In genomic region chr16:21301168-21301894, GRCh38 we compare ENCODE assay signal across 8 cellular contexts. TPM values are rescaled to one million over a fixed set of nuclear protein-coding genes. Genes with fewer than 3 reads are reported as not detected.
DNase-seq lines count a peak whose midpoint lies in the region; ATAC-seq, FAIRE-seq and TF ChIP-seq lines count a peak whose summit lies in the region.

No MANE protein-coding gene starts in this region.

- H3K9me3 ChIP-seq in neural cell (ENCODE audit: low read length): no peaks in the 10 kb centered on the region

- H3K4me3 ChIP-seq in fibroblast of the aortic adventitia (ENCODE audit: low read depth, low read length) (peak overlapping the region; percentile 90), neural cell (ENCODE audit: low read length) (peak overlapping the region; percentile 73)

- H3K9ac ChIP-seq in neural cell (ENCODE audit: low read length): no peak overlapping the region

- no peaks in the 10 kb centered on the region for H3K79me2 ChIP-seq in neural cell (replicated peaks; ENCODE audit: insufficient read depth, low read length)

- no peak for TF ChIP-seq RAD21 in neural cell (conservative IDR thresholded peaks at IDR 0.05)

- H3K9me2 ChIP-seq in neural cell (ENCODE audit: insufficient read depth, low read length): no peaks in the 10 kb centered on the region

- FAIRE-seq in urothelium cell line (lab: Jason Lieb, UNC): no peak

- no peak overlapping the region for H2AFZ ChIP-seq in neural cell (ENCODE audit: low read depth, low read length)

- peak overlapping the region; percentile 65 for H3K4me2 ChIP-seq in neural cell (ENCODE audit: low read length)

- peak; percentile 65 for ATAC-seq in GM19455 (IDR thresholded peaks at IDR 0.05; ENCODE audit: unreplicated experiment)

- no peak for TF ChIP-seq EP300 in neural cell (conservative IDR thresholded peaks at IDR 0.05; ENCODE audit: poor library complexity, severe bottlenecking)

- H3K27me3 ChIP-seq in neural cell (ENCODE audit: insufficient read depth, low read depth, low read length): peaks cover 38% of the 10 kb centered on the region

- TF ChIP-seq CTCF in fibroblast of the aortic adventitia (IDR thresholded peaks at IDR 0.05; ENCODE audit: insufficient read depth, low read length): peak; percentile 41
- TF ChIP-seq CTCF in neural cell (IDR thresholded peaks at IDR 0.05; ENCODE audit: poor library complexity, severe bottlenecking): peak; percentile 41

- H3F3A ChIP-seq in neural cell (ENCODE audit: insufficient read depth, low read length, poor library complexity, severe bottlenecking): no peaks in the 10 kb centered on the region

- DNase-seq in D341Med (ENCODE audit: low spot score) (peak; percentile 60), HK-2 (ENCODE audit: unreplicated experiment) (peak; percentile 81), NCI-H82 treated with DMSO at 0.1 percent for 48 hours (lab: John Stamatoyannopoulos, UW; ENCODE audit: unreplicated experiment) (peak; percentile 68), activated T-cell treated with anti-CD3 and anti-CD28 coated beads for 4 hours (peak; percentile 38), fibroblast of the aortic adventitia (ENCODE audit: low read depth) (peak; percentile 63), urothelium cell line (ENCODE audit: low spot score) (peak; percentile 81)

- H4K20me1 ChIP-seq in neural cell (ENCODE audit: insufficient read depth): no peaks in the 10 kb centered on the region

- no peaks in the 10 kb centered on the region for H3K36me3 ChIP-seq in neural cell (ENCODE audit: insufficient read depth, low read length)

- H3K27ac ChIP-seq in neural cell (ENCODE audit: low read length): no peak overlapping the region

TF ChIP-seq in neural cell, 6 proteins besides CTCF, POLR2A, EP300 and RAD21:
- TF ChIP-seq REST (IDR thresholded peaks at IDR 0.05; ENCODE audit: borderline replicate concordance): no peak
- peak; percentile 34 for TF ChIP-seq SMC3 (conservative IDR thresholded peaks at IDR 0.05; ENCODE audit: poor library complexity)
- no peak for TF ChIP-seq POLR2AphosphoS5 (IDR thresholded peaks at IDR 0.05)
- no peak for TF ChIP-seq TAF1 (IDR thresholded peaks at IDR 0.05; ENCODE audit: low read depth)
- peak; percentile 55 for TF ChIP-seq EZH2 (IDR thresholded peaks at IDR 0.05; ENCODE audit: borderline replicate concordance, insufficient read depth, low read length, poor library complexity, severe bottlenecking)
- TF ChIP-seq MXI1 (conservative IDR thresholded peaks at IDR 0.05; ENCODE audit: poor library complexity, severe bottlenecking): no peak

RNA-seq across cellular contexts. Expression of gene CRYM, which starts 23.2 kb away (rescaled TPM):
- 2.0 and 2.8 TPM in 2 replicates for total RNA-seq in fibroblast of the aortic adventitia (ENCODE audit: low replicate concordance)
- 3.8 TPM in 1 of 2 replicates, not detected in the other for polyA plus RNA-seq in neural cell
- polyA minus RNA-seq in neural cell: 1.2 TPM in 1 of 2 replicates, not detected in the other
